ENCODE assay signal across 1 cellular context in genomic region chr12:93315907-93316622, GRCh38.
A peak's percentile ranks its signal among the peaks of the same experiment; 100 is the strongest.
TF ChIP-seq lines count a peak whose summit lies in the region.

No MANE protein-coding gene starts in this region.

TF ChIP-seq in K562, 482 proteins besides CTCF, POLR2A, EP300 and RAD21 (continued from another document and continues in another):
- TF ChIP-seq, protein P1, sequence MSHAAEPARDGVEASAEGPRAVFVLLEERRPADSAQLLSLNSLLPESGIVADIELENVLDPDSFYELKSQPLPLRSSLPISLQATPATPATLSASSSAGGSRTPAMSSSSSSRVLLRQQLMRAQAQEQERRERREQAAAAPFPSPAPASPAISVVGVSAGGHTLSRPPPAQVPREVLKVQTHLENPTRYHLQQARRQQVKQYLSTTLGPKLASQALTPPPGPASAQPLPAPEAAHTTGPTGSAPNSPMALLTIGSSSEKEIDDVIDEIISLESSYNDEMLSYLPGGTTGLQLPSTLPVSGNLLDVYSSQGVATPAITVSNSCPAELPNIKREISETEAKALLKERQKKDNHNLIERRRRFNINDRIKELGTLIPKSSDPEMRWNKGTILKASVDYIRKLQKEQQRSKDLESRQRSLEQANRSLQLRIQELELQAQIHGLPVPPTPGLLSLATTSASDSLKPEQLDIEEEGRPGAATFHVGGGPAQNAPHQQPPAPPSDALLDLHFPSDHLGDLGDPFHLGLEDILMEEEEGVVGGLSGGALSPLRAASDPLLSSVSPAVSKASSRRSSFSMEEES (CRISPR knock-in tag; IDR thresholded peaks at IDR 0.05) = no peak
- peak; percentile 77; the same call in 1 of the 2 replicates for TF ChIP-seq ZNF584 (CRISPR knock-in tag; IDR thresholded peaks at IDR 0.05; ENCODE audit: low read depth)
- TF ChIP-seq MECOM (CRISPR knock-in tag; IDR thresholded peaks at IDR 0.05) = peak; percentile 89
- 0 out of 2 replicates have a peak, but pooled peaks have one; percentile 14 for TF ChIP-seq ERF (CRISPR knock-in tag; IDR thresholded peaks at IDR 0.05)
- TF ChIP-seq HEY1 (CRISPR knock-in tag; IDR thresholded peaks at IDR 0.05; ENCODE audit: borderline replicate concordance) = no peak
- TF ChIP-seq ZNF707 (CRISPR knock-in tag; conservative IDR thresholded peaks at IDR 0.05) = no peak
- TF ChIP-seq PKNOX1 (IDR thresholded peaks at IDR 0.05) = peak; percentile 87
- TF ChIP-seq, protein P2, sequence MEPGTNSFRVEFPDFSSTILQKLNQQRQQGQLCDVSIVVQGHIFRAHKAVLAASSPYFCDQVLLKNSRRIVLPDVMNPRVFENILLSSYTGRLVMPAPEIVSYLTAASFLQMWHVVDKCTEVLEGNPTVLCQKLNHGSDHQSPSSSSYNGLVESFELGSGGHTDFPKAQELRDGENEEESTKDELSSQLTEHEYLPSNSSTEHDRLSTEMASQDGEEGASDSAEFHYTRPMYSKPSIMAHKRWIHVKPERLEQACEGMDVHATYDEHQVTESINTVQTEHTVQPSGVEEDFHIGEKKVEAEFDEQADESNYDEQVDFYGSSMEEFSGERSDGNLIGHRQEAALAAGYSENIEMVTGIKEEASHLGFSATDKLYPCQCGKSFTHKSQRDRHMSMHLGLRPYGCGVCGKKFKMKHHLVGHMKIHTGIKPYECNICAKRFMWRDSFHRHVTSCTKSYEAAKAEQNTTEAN (CRISPR knock-in tag; IDR thresholded peaks at IDR 0.05) = no peak
- no peak for TF ChIP-seq ZC3H11A (IDR thresholded peaks at IDR 0.05; ENCODE audit: low read depth, low read length)
- TF ChIP-seq CREB3L1 (IDR thresholded peaks at IDR 0.05; ENCODE audit: borderline replicate concordance, low read depth) = peak; percentile 94
- TF ChIP-seq, protein P3, sequence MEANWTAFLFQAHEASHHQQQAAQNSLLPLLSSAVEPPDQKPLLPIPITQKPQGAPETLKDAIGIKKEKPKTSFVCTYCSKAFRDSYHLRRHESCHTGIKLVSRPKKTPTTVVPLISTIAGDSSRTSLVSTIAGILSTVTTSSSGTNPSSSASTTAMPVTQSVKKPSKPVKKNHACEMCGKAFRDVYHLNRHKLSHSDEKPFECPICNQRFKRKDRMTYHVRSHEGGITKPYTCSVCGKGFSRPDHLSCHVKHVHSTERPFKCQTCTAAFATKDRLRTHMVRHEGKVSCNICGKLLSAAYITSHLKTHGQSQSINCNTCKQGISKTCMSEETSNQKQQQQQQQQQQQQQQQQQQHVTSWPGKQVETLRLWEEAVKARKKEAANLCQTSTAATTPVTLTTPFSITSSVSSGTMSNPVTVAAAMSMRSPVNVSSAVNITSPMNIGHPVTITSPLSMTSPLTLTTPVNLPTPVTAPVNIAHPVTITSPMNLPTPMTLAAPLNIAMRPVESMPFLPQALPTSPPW (CRISPR knock-in tag; IDR thresholded peaks at IDR 0.05) = peak; percentile 36; the same call in 1 of the 2 replicates
- peak; percentile 88 to 92 for TF ChIP-seq TRIM24 (IDR thresholded peaks at IDR 0.05)
- 0 out of 4 replicates have a peak, but pooled peaks of 1 of the 2 experiments have one; percentile 9 for TF ChIP-seq ZNF318 (IDR thresholded peaks at IDR 0.05; ENCODE audit: borderline replicate concordance in 1 of 2, low read depth in 1 of 2)
- no peak for TF ChIP-seq TSC22D4 (tag; IDR thresholded peaks at IDR 0.05)
- TF ChIP-seq CLOCK (CRISPR knock-in tag; IDR thresholded peaks at IDR 0.05; ENCODE audit: borderline replicate concordance) = no peak
- TF ChIP-seq, protein P4, sequence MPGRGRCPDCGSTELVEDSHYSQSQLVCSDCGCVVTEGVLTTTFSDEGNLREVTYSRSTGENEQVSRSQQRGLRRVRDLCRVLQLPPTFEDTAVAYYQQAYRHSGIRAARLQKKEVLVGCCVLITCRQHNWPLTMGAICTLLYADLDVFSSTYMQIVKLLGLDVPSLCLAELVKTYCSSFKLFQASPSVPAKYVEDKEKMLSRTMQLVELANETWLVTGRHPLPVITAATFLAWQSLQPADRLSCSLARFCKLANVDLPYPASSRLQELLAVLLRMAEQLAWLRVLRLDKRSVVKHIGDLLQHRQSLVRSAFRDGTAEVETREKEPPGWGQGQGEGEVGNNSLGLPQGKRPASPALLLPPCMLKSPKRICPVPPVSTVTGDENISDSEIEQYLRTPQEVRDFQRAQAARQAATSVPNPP (IDR thresholded peaks at IDR 0.05; ENCODE audit: borderline replicate concordance, insufficient read depth, insufficient read length) = no peak
- TF ChIP-seq ZNF507 (tag; conservative IDR thresholded peaks at IDR 0.05) = no peak
- no peak for TF ChIP-seq RERE (CRISPR knock-in tag; IDR thresholded peaks at IDR 0.05; ENCODE audit: borderline replicate concordance)
- peak; percentile 94 for TF ChIP-seq TCF3 (CRISPR knock-in tag; IDR thresholded peaks at IDR 0.05)
- no peak for TF ChIP-seq MTA1 (IDR thresholded peaks at IDR 0.05; ENCODE audit: borderline replicate concordance)
- no peak for TF ChIP-seq PTBP1 (IDR thresholded peaks at IDR 0.05; ENCODE audit: low read depth, low read length)
- no peak for TF ChIP-seq LARP7 (IDR thresholded peaks at IDR 0.05)
- TF ChIP-seq HDAC2 (IDR thresholded peaks at IDR 0.05) = peak; percentile 92
- peak; percentile 76 to 81; a peak in 3 of 4 replicates for TF ChIP-seq TEAD1 (CRISPR knock-in tag; IDR thresholded peaks at IDR 0.05)
